In genomic region chr20:10713161-10713560, GRCh38 we compare ENCODE assay signal across 17 cellular contexts.
"Had no signal": no experiment of that assay in that cellular context is flagged by ENCODE, and none has a peak within 500 bp of the region (broad histone marks: within the 10 kb centered on the region; RNA-seq: fewer than 3 reads in every experiment).

No MANE protein-coding gene starts in this region.

- H3K27me3 ChIP-seq: cardiac muscle cell, sigmoid colon, thyroid gland had no signal

- DNase-seq: activated CD4-positive, alpha-beta T cell treated with anti-CD3 and anti-CD28 coated beads, Interleukin-2, amount 50 U/mL, for 4 hours; activated CD4-positive, CD25-positive, alpha-beta regulatory T cell treated with anti-CD3 and anti-CD28 coated beads, Interleukin-2, amount 50 U/mL, for 72 hours; activated naive CD4-positive, alpha-beta T cell treated with anti-CD3 and anti-CD28 coated beads, Interleukin-2, amount 10 ng/mL, durations not matched to agents 7 days and 5 days; activated T-cell treated with anti-CD3 and anti-CD28 coated beads for 4 hours; hippocampal formation; left ventricle myocardium superior; natural killer cell; occipital lobe; sigmoid colon; stimulated activated CD4-positive, alpha-beta T cell treated with anti-CD3 and anti-CD28 coated beads, Interleukin-1b, Interleukin-23, amount 100 ng/mL, for 48 hours; T-cell; T-helper 9 cell; thyroid gland had no signal

- H3K9me3 Mint-ChIP-seq: activated naive CD4-positive, alpha-beta T cell treated with anti-CD3 and anti-CD28 coated beads, Interleukin-2, amount 10 ng/mL, durations not matched to agents 7 days and 5 days; activated T-helper 2 cell treated with anti-CD3 and anti-CD28 coated beads, Interferon-gamma antibody, Interleukin-2, Interleukin-4, amounts not matched to agents 10 μg/mL and 5 μg/mL and 100 μg/mL, durations not matched to agents 14 hours and 24 hours and 36 hours; memory B cell; natural killer cell; T-cell had no signal

- H3K27ac ChIP-seq: cardiac muscle cell, prostate gland, sigmoid colon, thyroid gland had no signal

- H3K4me3 ChIP-seq: cardiac muscle cell, prostate gland, sigmoid colon, thyroid gland had no signal

- H3K36me3 Mint-ChIP-seq: activated naive CD4-positive, alpha-beta T cell treated with anti-CD3 and anti-CD28 coated beads, Interleukin-2, amount 10 ng/mL, durations not matched to agents 7 days and 5 days; memory B cell; natural killer cell; T-cell had no signal

- H3K4me1 Mint-ChIP-seq: activated naive CD4-positive, alpha-beta T cell treated with anti-CD3 and anti-CD28 coated beads, Interleukin-2, amount 10 ng/mL, durations not matched to agents 7 days and 5 days; memory B cell; natural killer cell; T-cell had no signal

- H3K9me3 ChIP-seq: prostate gland, sigmoid colon, thyroid gland had no signal

- H3K27ac Mint-ChIP-seq: activated naive CD4-positive, alpha-beta T cell treated with anti-CD3 and anti-CD28 coated beads, Interleukin-2, amount 10 ng/mL, durations not matched to agents 7 days and 5 days; activated T-helper 2 cell treated with anti-CD3 and anti-CD28 coated beads, Interferon-gamma antibody, Interleukin-2, Interleukin-4, amounts not matched to agents 10 μg/mL and 5 μg/mL and 100 μg/mL, durations not matched to agents 14 hours and 24 hours and 36 hours; memory B cell; natural killer cell; T-cell had no signal

- H3K4me3 Mint-ChIP-seq: activated naive CD4-positive, alpha-beta T cell treated with anti-CD3 and anti-CD28 coated beads, Interleukin-2, amount 10 ng/mL, durations not matched to agents 7 days and 5 days; memory B cell; natural killer cell; T-cell had no signal

- ATAC-seq: left ventricle myocardium superior, natural killer cell, T-cell had no signal

- H3K36me3 ChIP-seq: cardiac muscle cell, prostate gland, sigmoid colon, thyroid gland had no signal

- H3K4me1 ChIP-seq: prostate gland, thyroid gland had no signal
